2 cellular contexts compared by ENCODE assay signal in genomic region chr1:231035799-231036198, GRCh38.
TF ChIP-seq lines count a peak whose summit lies in the region.

No MANE protein-coding gene starts in this region.

TF ChIP-seq in liver, 16 proteins besides CTCF, POLR2A, EP300 and RAD21:
- peak; percentile 65 for TF ChIP-seq YY1 (IDR thresholded peaks at IDR 0.05)
- peak in 1 of 2 donors; percentile 21 for TF ChIP-seq HNF4A (conservative IDR thresholded peaks at IDR 0.05)
- TF ChIP-seq RXRA (IDR thresholded peaks at IDR 0.05): peak in 1 of 2 donors; percentile 12
- no peak for TF ChIP-seq TAF1 (conservative IDR thresholded peaks at IDR 0.05)

TF ChIP-seq in HepG2, 621 proteins besides CTCF, POLR2A, EP300 and RAD21:
- no peak for TF ChIP-seq TRIM22 (IDR thresholded peaks at IDR 0.05)
- TF ChIP-seq DPF2 (CRISPR knock-in tag; IDR thresholded peaks at IDR 0.05; ENCODE audit: borderline replicate concordance, low read depth): no peak
- no peak for TF ChIP-seq CENPT (CRISPR knock-in tag; IDR thresholded peaks at IDR 0.05; ENCODE audit: low read depth)
